In genomic region chr20:21325296-21325695, GRCh38 we compare ENCODE assay signal across 11 cellular contexts. TPM values are rescaled to one million over a fixed set of nuclear protein-coding genes. Genes with fewer than 3 reads are reported as not detected.
DNase-seq lines count a peak whose midpoint lies in the region; ATAC-seq and TF ChIP-seq lines count a peak whose summit lies in the region.
"Had no signal": no experiment of that assay in that cellular context is flagged by ENCODE, and none has a peak within 500 bp of the region (broad histone marks: within the 10 kb centered on the region; RNA-seq: fewer than 3 reads in every experiment).

No MANE protein-coding gene starts in this region.

- H3K9me3 ChIP-seq in CD4-positive, CD25-positive, alpha-beta regulatory T cell (ENCODE audit: control insufficient read depth in 2 of 2, low read length in 2 of 2) = peaks cover 9 to 13% of the 10 kb centered on the region in 2 experiments
- H3K9me3 ChIP-seq in mesenchymal stem cell (ENCODE audit: control insufficient read depth, low read length) = peaks cover 5% of the 10 kb centered on the region
- H3K9me3 ChIP-seq in tibial nerve = peaks cover 0 to 16% (median 4%) of the 10 kb centered on the region in 4 donors
- no peaks in the 10 kb centered on the region for H3K9me3 ChIP-seq in thyroid gland

- peak overlapping the region; percentile 13 to 27 (median 18) for H3K27ac Mint-ChIP-seq in CD4-positive, CD25-positive, alpha-beta regulatory T cell
- peak overlapping the region; percentile 22 for H3K27ac Mint-ChIP-seq in activated naive CD8-positive, alpha-beta T cell

- peaks cover 34% of the 10 kb centered on the region for H3K4me1 ChIP-seq in CD4-positive, CD25-positive, alpha-beta regulatory T cell (ENCODE audit: control insufficient read depth, insufficient read depth, low read length, poor library complexity, severe bottlenecking)
- H3K4me1 ChIP-seq in mesenchymal stem cell (ENCODE audit: control insufficient read depth, insufficient read depth, low read depth, low read length) (peaks cover 3% of the 10 kb centered on the region), tibial nerve (peaks cover 0 to 51% (median 6%) of the 10 kb centered on the region in 4 donors), thyroid gland (peaks cover 12 to 23% of the 10 kb centered on the region in 2 donors)

- no peak overlapping the region for H2AFZ ChIP-seq in mesenchymal stem cell (ENCODE audit: low read depth, low read length)

- H2BK15ac ChIP-seq in mesenchymal stem cell (ENCODE audit: low read depth, poor library complexity, severe bottlenecking) = no peak overlapping the region

- TF ChIP-seq CTCF in tibial nerve (IDR thresholded peaks at IDR 0.05) = no peak
- TF ChIP-seq CTCF in thyroid gland (IDR thresholded peaks at IDR 0.05) = no peak

- intact Hi-C loops in thyroid gland (cut with DNase I) = no loop called here

- peak; percentile 40 to 42 for ATAC-seq in CD4-positive, CD25-positive, alpha-beta regulatory T cell (ENCODE audit: low read depth in 2 of 2)
- no peak for ATAC-seq in HG02885 (IDR thresholded peaks at IDR 0.05; ENCODE audit: poor library complexity, unreplicated experiment)

- no peak overlapping the region for H3K27ac ChIP-seq in CD4-positive, CD25-positive, alpha-beta regulatory T cell (ENCODE audit: insufficient read depth, low read length, poor library complexity, severe bottlenecking)
- H3K27ac ChIP-seq in mesenchymal stem cell (ENCODE audit: low read length, poor library complexity, severe bottlenecking) (no peak overlapping the region), tibial nerve (no peak overlapping the region), thyroid gland (no peak overlapping the region)
- H3K27ac ChIP-seq: VCaP had no signal

- no peak overlapping the region for H3K14ac ChIP-seq in mesenchymal stem cell (ENCODE audit: low read length in 2 of 2)

- H3K9ac ChIP-seq in mesenchymal stem cell (ENCODE audit: low read length) = no peak overlapping the region

- H3K4me2 ChIP-seq in mesenchymal stem cell (ENCODE audit: low read length, poor library complexity, severe bottlenecking) = no peak overlapping the region

- WGBS in mesenchymal stem cell = 100% methylated on average over 1 of the region's 1 CpG
- 80% methylated on average over 1 of the region's 1 CpG for WGBS in tibial nerve, 2 donors
- 75 to 81% methylated on average over 1 of the region's 1 CpG for WGBS in thyroid gland, 2 donors

- peaks cover 34 to 67% (median 52%) of the 10 kb centered on the region in 4 donors for H3K4me1 Mint-ChIP-seq in CD4-positive, CD25-positive, alpha-beta regulatory T cell
- peaks cover 66% of the 10 kb centered on the region for H3K4me1 Mint-ChIP-seq in activated naive CD8-positive, alpha-beta T cell (ENCODE audit: low read depth)

- H3K4me3 Mint-ChIP-seq in CD4-positive, CD25-positive, alpha-beta regulatory T cell = peak overlapping the region; percentile 19 to 68 (median 57)
- H3K4me3 Mint-ChIP-seq in activated naive CD8-positive, alpha-beta T cell = peak overlapping the region; percentile 52

- H3K23ac ChIP-seq in mesenchymal stem cell (ENCODE audit: low read length in 2 of 2) = no peak overlapping the region

- H2AK5ac ChIP-seq in mesenchymal stem cell (ENCODE audit: low read length, severe bottlenecking) = no peak overlapping the region

- H3K4ac ChIP-seq in mesenchymal stem cell (ENCODE audit: low read depth in 1 of 2, low read length in 2 of 2) = no peak overlapping the region

- H3K36me3 ChIP-seq in CD4-positive, CD25-positive, alpha-beta regulatory T cell (ENCODE audit: control insufficient read depth, insufficient read depth, low read length) = peaks cover 26% of the 10 kb centered on the region
- peaks cover 0 to 26% of the 10 kb centered on the region in 2 experiments for H3K36me3 ChIP-seq in mesenchymal stem cell (ENCODE audit: control insufficient read depth in 1 of 2, insufficient read depth in 2 of 2, low read depth in 1 of 2, low read length in 2 of 2)
- H3K36me3 ChIP-seq in tibial nerve = peaks cover 0 to 26% (median 0%) of the 10 kb centered on the region in 3 donors
- H3K36me3 ChIP-seq in thyroid gland = peaks cover 0 to under 1% of the 10 kb centered on the region in 2 donors

- no peaks in the 10 kb centered on the region for H3K27me3 Mint-ChIP-seq in CD4-positive, CD25-positive, alpha-beta regulatory T cell
- H3K27me3 Mint-ChIP-seq in activated naive CD8-positive, alpha-beta T cell = no peaks in the 10 kb centered on the region

- no peak overlapping the region for H4K91ac ChIP-seq in mesenchymal stem cell (ENCODE audit: low read length)

- TF ChIP-seq POLR2A in tibial nerve (IDR thresholded peaks at IDR 0.05) (no peak), thyroid gland (IDR thresholded peaks at IDR 0.05) (no peak)

- no peaks in the 10 kb centered on the region for H3K27me3 ChIP-seq in CD4-positive, CD25-positive, alpha-beta regulatory T cell (ENCODE audit: control insufficient read depth, insufficient read depth, low read length)
- H3K27me3 ChIP-seq in mesenchymal stem cell (ENCODE audit: control insufficient read depth in 1 of 2, insufficient read depth in 1 of 2, low read length in 2 of 2) (no peaks in the 10 kb centered on the region), tibial nerve (peaks cover 0 to 2% of the 10 kb centered on the region in 2 donors), thyroid gland (no peaks in the 10 kb centered on the region)

- in situ Hi-C loops in KBM-7 (cut with MboI; ENCODE audit: low pct_unique_long_range_greater_than_20kb, low sequenced_read_pairs) = no loop called here

- H3K18ac ChIP-seq in mesenchymal stem cell (ENCODE audit: low read depth in 1 of 2, low read length in 2 of 2) = no peak overlapping the region

- H3K4me3 ChIP-seq in CD4-positive, CD25-positive, alpha-beta regulatory T cell (ENCODE audit: low read depth, low read length) = peak overlapping the region; percentile 68
- H3K4me3 ChIP-seq in mesenchymal stem cell (ENCODE audit: insufficient read depth in 1 of 2, low read depth in 1 of 2, low read length in 2 of 2) (no peak overlapping the region), tibial nerve (no peak overlapping the region), thyroid gland (replicated peaks in 1 of 3) (no peak overlapping the region)

- peaks cover 28% of the 10 kb centered on the region for H3K36me3 Mint-ChIP-seq in CD4-positive, CD25-positive, alpha-beta regulatory T cell
- peaks cover 27% of the 10 kb centered on the region for H3K36me3 Mint-ChIP-seq in activated naive CD8-positive, alpha-beta T cell

- H3K9me3 Mint-ChIP-seq in CD4-positive, CD25-positive, alpha-beta regulatory T cell = peaks cover 0 to 14% (median 3%) of the 10 kb centered on the region in 7 donors
- peaks cover 10% of the 10 kb centered on the region for H3K9me3 Mint-ChIP-seq in activated naive CD8-positive, alpha-beta T cell (ENCODE audit: low read depth)

- DNase-seq in CD4-positive, CD25-positive, alpha-beta regulatory T cell = peak in 1 of 3 donors; percentile 64
- DNase-seq in KBM-7 (peak; percentile 62), mesenchymal stem cell (peak; percentile 19), tibial nerve (ENCODE audit: low spot score in 2 of 2) (no peak), thyroid gland (no peak), cerebellar cortex (ENCODE audit: low spot score) (no peak)
- DNase-seq: aorta, mammary epithelial cell had no signal

- no peak overlapping the region for H2BK120ac ChIP-seq in mesenchymal stem cell (ENCODE audit: low read depth, low read length)

- TF ChIP-seq EP300 in tibial nerve (IDR thresholded peaks at IDR 0.05) = no peak

- no peak overlapping the region for H2BK12ac ChIP-seq in mesenchymal stem cell (ENCODE audit: low read length in 2 of 2)

- peaks cover 9% of the 10 kb centered on the region for H3K79me1 ChIP-seq in mesenchymal stem cell (replicated peaks; ENCODE audit: low read length, poor library complexity, severe bottlenecking)

- no peak overlapping the region for H4K8ac ChIP-seq in mesenchymal stem cell (ENCODE audit: low read length)

- no peak overlapping the region for H2BK5ac ChIP-seq in mesenchymal stem cell (ENCODE audit: low read depth, low read length, poor library complexity, severe bottlenecking)

RNA-seq across cellular contexts. Expression of gene XRN2, which starts 22.2 kb away (rescaled TPM):
- total RNA-seq in CD4-positive, CD25-positive, alpha-beta regulatory T cell = 59.0 TPM
- polyA plus RNA-seq in CD4-positive, CD25-positive, alpha-beta regulatory T cell = 10 to 100 TPM; 65.0 to 81.0 (median 75.1) TPM
- 61.9 TPM for polyA plus RNA-seq in mesenchymal stem cell (2013, experiment 1 of 2)
- polyA plus RNA-seq in mesenchymal stem cell (2013, experiment 2 of 2) = 61.2 TPM
- total RNA-seq in tibial nerve (10 to 100 TPM; 46.1 to 58.2 (median 53.0) TPM), thyroid gland (10 to 100 TPM; 76.7 to 87.5 (median 80.1) TPM)

Comparison
In these comparisons a context has a peak if more than half of its experiments do, and no peak if none do; other contexts are left out.
1. DNase-seq: peak in KBM-7 (single experiment) and mesenchymal stem cell (single experiment); none in tibial nerve (0 of 2), thyroid gland (0 of 2) and cerebellar cortex (single experiment).